ENCODE assay signal across 31 cellular contexts in the genomic region with DNA sequence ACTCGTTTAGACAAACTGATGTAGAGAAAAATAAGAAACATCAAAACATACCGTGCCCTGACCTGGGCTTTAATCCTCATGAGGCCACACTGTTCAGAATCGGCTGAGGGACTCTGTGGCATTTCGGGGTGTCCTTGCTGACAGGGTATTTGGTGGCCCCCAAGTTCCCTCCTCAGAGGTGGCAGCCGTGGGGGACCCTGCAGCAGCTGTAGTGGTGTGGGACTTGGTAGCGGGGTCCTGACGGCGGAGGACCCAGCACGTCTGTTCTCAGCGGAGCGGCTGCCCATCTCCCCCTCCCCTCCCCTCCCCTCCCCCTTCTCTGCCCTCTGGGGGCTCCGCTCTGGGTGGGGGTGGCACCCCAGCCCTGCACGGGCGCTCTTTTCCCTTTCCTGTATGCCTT. TPM values are rescaled to one million over a fixed set of nuclear protein-coding genes. Genes with fewer than 3 reads are reported as not detected.
"Had no signal": no experiment of that assay in that cellular context is flagged by ENCODE, and none has a peak within 500 bp of the region (broad histone marks: within the 10 kb centered on the region; RNA-seq: fewer than 3 reads in every experiment).

No MANE protein-coding gene starts in this region.

- ATAC-seq: heart left ventricle; left cardiac atrium; left lung; lower lobe of right lung; natural killer cell; psoas muscle; sciatic nerve; stimulated activated effector memory CD8-positive, alpha-beta T cell treated with anti-CD3 and anti-CD28 coated beads, Interleukin-12 subunit alpha, Interleukin-12 subunit beta, amount 100 ng/mL, for 72 hours; upper lobe of right lung had no signal

- H3K27me3 ChIP-seq: neutrophil, right atrium auricular region, upper lobe of right lung had no signal

- H3K27ac Mint-ChIP-seq: immature natural killer cell; mesothelial cell of epicardium; natural killer cell; nephron progenitor cell; neural progenitor cell; stimulated activated effector memory CD8-positive, alpha-beta T cell treated with anti-CD3 and anti-CD28 coated beads, Interleukin-12 subunit alpha, Interleukin-12 subunit beta, amount 100 ng/mL, for 72 hours; stimulated activated naive CD8-positive, alpha-beta T cell treated with anti-CD3 and anti-CD28 coated beads, Interleukin-15, Interleukin-2, amounts not matched to agents 100 ng/mL and 50 ng/mL, for 24 hours had no signal

- H3K4me3 Mint-ChIP-seq: immature natural killer cell; mesothelial cell of epicardium; naive B cell; natural killer cell; nephron progenitor cell; neural progenitor cell; stimulated activated effector memory CD8-positive, alpha-beta T cell treated with anti-CD3 and anti-CD28 coated beads, Interleukin-12 subunit alpha, Interleukin-12 subunit beta, amount 100 ng/mL, for 72 hours; stimulated activated naive CD8-positive, alpha-beta T cell treated with anti-CD3 and anti-CD28 coated beads, Interleukin-15, Interleukin-2, amounts not matched to agents 100 ng/mL and 50 ng/mL, for 24 hours had no signal

- H3K36me3 ChIP-seq: heart left ventricle, left lung, lower lobe of right lung, neural progenitor cell, neutrophil, right atrium auricular region, suprapubic skin, thoracic aorta, tibial artery, upper lobe of right lung had no signal

- H3K4me3 ChIP-seq: heart left ventricle, left lung, lower lobe of right lung, neural progenitor cell, psoas muscle, right atrium auricular region, skin epidermis, suprapubic skin, thoracic aorta, tibial artery, upper lobe of right lung had no signal

- H3K36me3 Mint-ChIP-seq: immature natural killer cell; mesothelial cell of epicardium; naive B cell; natural killer cell; neural progenitor cell; stimulated activated effector memory CD8-positive, alpha-beta T cell treated with anti-CD3 and anti-CD28 coated beads, Interleukin-12 subunit alpha, Interleukin-12 subunit beta, amount 100 ng/mL, for 72 hours had no signal

- H3K4me1 ChIP-seq: neural progenitor cell, parathyroid adenoma, psoas muscle, right atrium auricular region, suprapubic skin, tibial artery, upper lobe of right lung had no signal

- H3K9ac ChIP-seq: neural progenitor cell, parathyroid adenoma had no signal

- H3K9me3 ChIP-seq: left lung, lower lobe of right lung, neutrophil, psoas muscle, suprapubic skin, thoracic aorta, tibial artery, upper lobe of right lung had no signal

- H3K4me1 Mint-ChIP-seq: immature natural killer cell, mesothelial cell of epicardium, nephron progenitor cell had no signal

- H3K9me3 Mint-ChIP-seq: immature natural killer cell; natural killer cell; neural progenitor cell; stimulated activated effector memory CD8-positive, alpha-beta T cell treated with anti-CD3 and anti-CD28 coated beads, Interleukin-12 subunit alpha, Interleukin-12 subunit beta, amount 100 ng/mL, for 72 hours; stimulated activated naive CD8-positive, alpha-beta T cell treated with anti-CD3 and anti-CD28 coated beads, Interleukin-15, Interleukin-2, amounts not matched to agents 100 ng/mL and 50 ng/mL, for 24 hours had no signal

- DNase-seq: hypothalamus; immature natural killer cell; left cardiac atrium; left lung; lower lobe of right lung; mammary epithelial cell; mesenchymal stem cell; naive B cell; natural killer cell; nephron progenitor cell; occipital lobe; psoas muscle; stimulated activated CD4-positive, alpha-beta T cell treated with anti-CD3 and anti-CD28 coated beads, Interleukin-4, amount 100 ng/mL, for 24 hours; stimulated activated naive CD4-positive, alpha-beta T cell; trophoblast cell; upper lobe of right lung had no signal

- H3K27ac ChIP-seq: heart left ventricle, left lung, lower lobe of right lung, neural progenitor cell, neutrophil, parathyroid adenoma, psoas muscle, right atrium auricular region, skin epidermis, suprapubic skin, thoracic aorta, tibial artery, upper lobe of right lung had no signal

RNA-seq across cellular contexts. Expression of gene KCNG2, which starts 18.4 kb away (rescaled TPM):
- total RNA-seq: kidney epithelial cell, mesothelial cell of epicardium, natural killer cell, osteocyte, right atrium auricular region, suprapubic skin had no signal
- polyA plus RNA-seq: immature natural killer cell, mammary epithelial cell had no signal
